1 cellular context compared by ENCODE assay signal in genomic region chr6:157025459-157025858, GRCh38.
TF ChIP-seq lines count a peak whose summit lies in the region.

No MANE protein-coding gene starts in this region.

TF ChIP-seq in HEK293, 187 proteins besides CTCF, POLR2A, EP300 and RAD21 (continued from another document and continues in another):
- TF ChIP-seq PRDM1 (tag by site-specific recombination; IDR thresholded peaks at IDR 0.05) (no peak), YY2 (tag by site-specific recombination; IDR thresholded peaks at IDR 0.05) (no peak), PBX3 (CRISPR knock-in tag; IDR thresholded peaks at IDR 0.05) (no peak), SETDB1 (IDR thresholded peaks at IDR 0.05; ENCODE audit: insufficient read length, low read length) (peak; percentile 87), WT1 (tag by site-specific recombination; IDR thresholded peaks at IDR 0.05) (no peak), ZNF549 (tag by site-specific recombination; IDR thresholded peaks at IDR 0.05) (peak; percentile 63), ZSCAN4 (tag by site-specific recombination; IDR thresholded peaks at IDR 0.05) (no peak), ZNF571 (tag by site-specific recombination; IDR thresholded peaks at IDR 0.05) (no peak), ZNF280D (tag by site-specific recombination; IDR thresholded peaks at IDR 0.05) (no peak), ZNF561 (tag by site-specific recombination; IDR thresholded peaks at IDR 0.05; ENCODE audit: borderline replicate concordance) (no peak), ZNF610 (tag by site-specific recombination; IDR thresholded peaks at IDR 0.05; ENCODE audit: borderline replicate concordance) (0 out of 2 replicates have a peak, but pooled peaks have one; percentile 19), ZNF426 (tag by site-specific recombination; IDR thresholded peaks at IDR 0.05) (no peak), ZNF2 (tag by site-specific recombination; IDR thresholded peaks at IDR 0.05) (no peak), SCRT2 (tag by site-specific recombination; IDR thresholded peaks at IDR 0.05) (no peak), ZBTB49 (tag by site-specific recombination; IDR thresholded peaks at IDR 0.05; ENCODE audit: low read depth) (no peak), ZBTB8A (tag by site-specific recombination; IDR thresholded peaks at IDR 0.05) (no peak), ZNF645 (tag by site-specific recombination; IDR thresholded peaks at IDR 0.05) (no peak), ZNF776 (tag by site-specific recombination; IDR thresholded peaks at IDR 0.05; ENCODE audit: borderline replicate concordance) (no peak), ZNF544 (tag by site-specific recombination; IDR thresholded peaks at IDR 0.05) (no peak), ZNF239 (tag by site-specific recombination; IDR thresholded peaks at IDR 0.05) (no peak), ZNF639 (tag by site-specific recombination; IDR thresholded peaks at IDR 0.05) (0 out of 2 replicates have a peak, but pooled peaks have one; percentile 41), ZNF221 (tag by site-specific recombination; IDR thresholded peaks at IDR 0.05; ENCODE audit: borderline replicate concordance) (no peak), ZNF704 (tag by site-specific recombination; IDR thresholded peaks at IDR 0.05) (no peak), ZNF555 (tag by site-specific recombination; conservative IDR thresholded peaks at IDR 0.05) (no peak), ZNF26 (tag by site-specific recombination; IDR thresholded peaks at IDR 0.05) (0 out of 2 replicates have a peak, but pooled peaks have one; percentile 36), YY1 (tag by site-specific recombination; IDR thresholded peaks at IDR 0.05) (no peak), ZBTB11 (tag by site-specific recombination; conservative IDR thresholded peaks at IDR 0.05; ENCODE audit: low read depth) (no peak), ZNF112 (tag by site-specific recombination; IDR thresholded peaks at IDR 0.05) (no peak), HOXC10 (CRISPR knock-in tag; IDR thresholded peaks at IDR 0.05) (no peak), ZNF175 (tag by site-specific recombination; IDR thresholded peaks at IDR 0.05) (no peak), ZNF280C (tag by site-specific recombination; IDR thresholded peaks at IDR 0.05) (no peak), ZNF521 (tag by site-specific recombination; IDR thresholded peaks at IDR 0.05) (no peak), ZNF146 (tag by site-specific recombination; IDR thresholded peaks at IDR 0.05) (no peak), ZNF747 (tag by site-specific recombination; IDR thresholded peaks at IDR 0.05) (no peak)
